In the genomic region with DNA sequence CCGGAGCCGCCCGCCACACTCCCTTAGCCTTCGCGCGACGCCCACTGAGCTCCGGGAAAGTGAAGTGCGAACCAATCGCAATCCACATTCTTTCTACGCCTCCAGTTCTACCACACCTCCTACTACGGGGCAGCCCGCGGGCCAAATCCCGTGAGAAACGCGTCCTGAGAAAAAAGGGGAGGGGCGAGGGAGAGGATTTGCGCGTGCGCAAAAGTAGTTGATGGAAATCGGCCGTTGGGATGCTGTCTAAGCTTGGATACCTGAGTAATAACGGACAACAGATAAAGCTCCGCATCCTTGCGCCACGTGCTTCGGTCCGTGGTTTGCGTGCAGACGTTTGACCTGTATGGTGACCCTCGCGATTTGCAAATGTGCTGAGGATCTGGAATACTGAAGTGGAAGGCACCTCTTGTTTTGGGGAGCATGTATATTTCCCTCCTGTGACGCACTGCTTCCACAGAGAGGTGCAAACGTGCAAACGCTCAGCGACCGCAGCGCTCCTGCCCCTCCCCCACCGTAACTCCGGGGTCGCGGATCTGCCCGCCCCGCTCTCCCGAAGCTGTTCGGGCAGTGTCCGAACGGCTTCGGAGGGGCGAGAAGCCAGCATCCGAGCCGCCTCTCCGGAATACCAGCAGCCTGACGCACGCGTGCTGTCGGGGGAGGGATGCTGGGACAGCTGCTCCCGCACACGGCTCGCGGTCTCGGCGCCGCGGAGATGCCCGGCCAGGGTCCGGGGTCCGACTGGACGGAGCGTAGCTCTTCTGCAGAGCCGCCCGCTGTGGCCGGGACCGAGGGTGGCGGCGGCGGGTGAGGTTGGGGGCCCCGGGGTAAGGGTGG, we compare ENCODE assay signal across 8 cellular contexts. TPM values are rescaled to one million over a fixed set of nuclear protein-coding genes. Genes with fewer than 3 reads are reported as not detected.
DNase-seq lines count a peak whose midpoint lies in the region; TF ChIP-seq lines count a peak whose summit lies in the region.

A gene with protein sequence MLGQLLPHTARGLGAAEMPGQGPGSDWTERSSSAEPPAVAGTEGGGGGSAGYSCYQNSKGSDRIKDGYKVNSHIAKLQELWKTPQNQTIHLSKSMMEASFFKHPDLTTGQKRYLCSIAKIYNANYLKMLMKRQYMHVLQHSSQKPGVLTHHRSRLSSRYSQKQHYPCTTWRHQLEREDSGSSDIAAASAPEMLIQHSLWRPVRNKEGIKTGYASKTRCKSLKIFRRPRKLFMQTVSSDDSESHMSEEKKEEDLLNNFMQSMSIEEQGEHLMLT (plus strand): TSS at position 634 of the 837 bp plus-strand sequence. CDS start 31 bp downstream, at position 665.
A gene (minus strand): TSS at position 46 of the 837 bp plus-strand sequence. CDS start 54 bp downstream, outside the sequence.

- H3K4me2 ChIP-seq in H9 (ENCODE audit: insufficient read depth, insufficient read length, low read length): peak within 1 kb of the TSS; percentile 95

- H3K36me3 ChIP-seq in MG63: peaks cover 12% of the 10 kb centered on the region

- H3K9me3 ChIP-seq in H9 (ENCODE audit: control insufficient read depth, low read depth, low read length) (no peaks in the 10 kb centered on the region), MG63 (no peaks in the 10 kb centered on the region)

- H2AFZ ChIP-seq in H9 (ENCODE audit: low read length): no peak within 1 kb of the TSS

- peak within 1 kb of the TSS; percentile 98 to 100 (median 100) for H3K27ac Mint-ChIP-seq in H9
- peak within 1 kb of the TSS; percentile 84 to 96 (median 95) for H3K27ac Mint-ChIP-seq in nephron
- peak within 1 kb of the TSS; percentile 100 for H3K27ac Mint-ChIP-seq in stimulated activated naive CD8-positive, alpha-beta T cell treated with anti-CD3 and anti-CD28 coated beads, Interleukin-15, Interleukin-2, amounts not matched to agents 100 ng/mL and 50 ng/mL, for 24 hours

- H3K4me3 ChIP-seq in MG63: peak within 1 kb of the TSS; percentile 87
- peak within 1 kb of the TSS; percentile 100 for H3K4me3 ChIP-seq in fibroblast of the aortic adventitia (ENCODE audit: low read depth, low read length)

- no peak within 1 kb of the TSS for H3T11ph ChIP-seq in H9 (ENCODE audit: low read length)

- no peaks in the 10 kb centered on the region for H3K79me1 ChIP-seq in H9 (ENCODE audit: insufficient read depth, low read depth, low read length, poor library complexity, severe bottlenecking)

- H4K91ac ChIP-seq in H9 (ENCODE audit: insufficient read length, low read depth, low read length): no peak within 1 kb of the TSS

- peaks cover 3% of the 10 kb centered on the region; the same call in 1 of the 2 replicates for H3K4me1 ChIP-seq in H9 (ENCODE audit: insufficient read depth, low read length)

- H3K56ac ChIP-seq in H9 (ENCODE audit: insufficient read length, low read depth, low read length): no peak within 1 kb of the TSS

- DNase-seq in ELR (ENCODE audit: low read depth): peak; percentile 99
- peak; percentile 98 for DNase-seq in H9
- DNase-seq in MG63: peak; percentile 96
- DNase-seq in SHP77 treated with DMSO at 0.1 percent for 48 hours (lab: John Stamatoyannopoulos, UW): peak; percentile 97
- peak; percentile 98 for DNase-seq in activated effector memory CD4-positive, alpha-beta T cell treated with anti-CD3 and anti-CD28 coated beads, Interleukin-2, amount 50 U/mL, for 16 hours
- DNase-seq in fibroblast of the aortic adventitia (ENCODE audit: low read depth): peak; percentile 98

- no peak within 1 kb of the TSS for H2BK12ac ChIP-seq in H9 (ENCODE audit: insufficient read length, low read depth, low read length)

- no peak within 1 kb of the TSS; the same call in 1 of the 2 replicates for H3K4ac ChIP-seq in H9 (ENCODE audit: low read depth, low read length)

- H3K36me3 Mint-ChIP-seq in H9 (ENCODE audit: insufficient read depth in 1 of 3, low read depth in 3 of 3): peaks cover 10 to 38% (median 26%) of the 10 kb centered on the region in 3 experiments
- peaks cover 6% of the 10 kb centered on the region for H3K36me3 Mint-ChIP-seq in nephron (ENCODE audit: low read depth)
- peaks cover 47% of the 10 kb centered on the region for H3K36me3 Mint-ChIP-seq in stimulated activated naive CD8-positive, alpha-beta T cell treated with anti-CD3 and anti-CD28 coated beads, Interleukin-15, Interleukin-2, amounts not matched to agents 100 ng/mL and 50 ng/mL, for 24 hours (ENCODE audit: low read depth)

- H2AK5ac ChIP-seq in H9 (ENCODE audit: insufficient read length, low read length): no peak within 1 kb of the TSS

- H3K79me2 ChIP-seq in H9 (ENCODE audit: insufficient read depth, low read length): peaks cover 12% of the 10 kb centered on the region; the same call in 1 of the 2 replicates

- WGBS in H9 (ENCODE audit: extremely low coverage, insufficient read length, low lambda C conversion rate): no CpG with 5 or more reads among the region's 79 CpGs

- H3K4me1 Mint-ChIP-seq in H9 (peaks cover 13 to 23% of the 10 kb centered on the region in 2 experiments), nephron (peaks cover 15% of the 10 kb centered on the region)
- peaks cover 52% of the 10 kb centered on the region for H3K4me1 Mint-ChIP-seq in stimulated activated naive CD8-positive, alpha-beta T cell treated with anti-CD3 and anti-CD28 coated beads, Interleukin-15, Interleukin-2, amounts not matched to agents 100 ng/mL and 50 ng/mL, for 24 hours (ENCODE audit: low read depth)

- no peak within 1 kb of the TSS for H4K8ac ChIP-seq in H9 (replicated peaks; ENCODE audit: insufficient read length, low read depth, low read length)

- H2BK15ac ChIP-seq in H9 (ENCODE audit: low read depth, low read length): no peak within 1 kb of the TSS

- peak within 1 kb of the TSS; percentile 83 for H3K9ac ChIP-seq in H9 (ENCODE audit: extremely low read depth, insufficient read length, low read length)

- H2BK20ac ChIP-seq in H9 (ENCODE audit: low read depth, low read length, poor library complexity, severe bottlenecking): no peak within 1 kb of the TSS

- no peaks in the 10 kb centered on the region for H4K20me1 ChIP-seq in H9 (ENCODE audit: control insufficient read depth, insufficient read depth, insufficient read length)

- peak within 1 kb of the TSS; percentile 70 for H2BK120ac ChIP-seq in H9 (ENCODE audit: low read depth, low read length, poor library complexity, severe bottlenecking)

- no peak within 1 kb of the TSS for H3K23ac ChIP-seq in H9 (ENCODE audit: insufficient read length, low read depth, low read length)

- TF ChIP-seq CTCF in H9 (conservative IDR thresholded peaks at IDR 0.05): no peak
- no peak for TF ChIP-seq CTCF in fibroblast of the aortic adventitia (IDR thresholded peaks at IDR 0.05; ENCODE audit: insufficient read depth, low read length)
- no peak for TF ChIP-seq CTCF in nephron (IDR thresholded peaks at IDR 0.05; ENCODE audit: unreplicated experiment in 3 of 3)

- peak within 1 kb of the TSS; percentile 84 for H3K18ac ChIP-seq in H9 (ENCODE audit: insufficient read length, low read depth, low read length)

- peak within 1 kb of the TSS; percentile 11 for H3K27ac ChIP-seq in H9 (ENCODE audit: insufficient read length, low read depth, low read length)

- H3K4me3 Mint-ChIP-seq in H9 (peak within 1 kb of the TSS; percentile 98 to 99), nephron (peak within 1 kb of the TSS; percentile 97 to 98 (median 98))
- peak within 1 kb of the TSS; percentile 97 for H3K4me3 Mint-ChIP-seq in stimulated activated naive CD8-positive, alpha-beta T cell treated with anti-CD3 and anti-CD28 coated beads, Interleukin-15, Interleukin-2, amounts not matched to agents 100 ng/mL and 50 ng/mL, for 24 hours

- peaks cover 3% of the 10 kb centered on the region for H3K23me2 ChIP-seq in H9 (ENCODE audit: insufficient read length, low read depth, low read length, poor library complexity, severe bottlenecking)

- no peaks in the 10 kb centered on the region for H3K27me3 Mint-ChIP-seq in H9 (ENCODE audit: low read depth)
- H3K27me3 Mint-ChIP-seq in nephron (ENCODE audit: low read depth): no peaks in the 10 kb centered on the region
- no peaks in the 10 kb centered on the region for H3K27me3 Mint-ChIP-seq in stimulated activated naive CD8-positive, alpha-beta T cell treated with anti-CD3 and anti-CD28 coated beads, Interleukin-15, Interleukin-2, amounts not matched to agents 100 ng/mL and 50 ng/mL, for 24 hours

- H3K14ac ChIP-seq in H9 (ENCODE audit: insufficient read depth, low read length): peak within 1 kb of the TSS; percentile 96

- H3K27me3 ChIP-seq in H9 (ENCODE audit: insufficient read depth, low read length): no peaks in the 10 kb centered on the region
- no peaks in the 10 kb centered on the region for H3K27me3 ChIP-seq in MG63

- H4K5ac ChIP-seq in H9 (ENCODE audit: insufficient read length, low read depth, low read length): no peak within 1 kb of the TSS

- H3K9me3 Mint-ChIP-seq in H9: peaks cover 0 to 6% of the 10 kb centered on the region in 2 experiments; a peak in 2 of 5 replicates
- H3K9me3 Mint-ChIP-seq in nephron: no peaks in the 10 kb centered on the region
- no peaks in the 10 kb centered on the region for H3K9me3 Mint-ChIP-seq in stimulated activated naive CD8-positive, alpha-beta T cell treated with anti-CD3 and anti-CD28 coated beads, Interleukin-15, Interleukin-2, amounts not matched to agents 100 ng/mL and 50 ng/mL, for 24 hours

- H2BK5ac ChIP-seq in H9 (ENCODE audit: insufficient read length, low read length): no peak within 1 kb of the TSS

RNA-seq across cellular contexts. Expression of the first gene that starts in this region (rescaled TPM):
- total RNA-seq in H9 (2021) (18.1 and 19.8 TPM in 2 replicates), fibroblast of the aortic adventitia (ENCODE audit: low replicate concordance) (16.4 and 17.4 TPM in 2 replicates)
- total RNA-seq in MG63 (2014; rRNA removed; shearing (Covaris generic); ENCODE audit: low replicate concordance): 24.7 and 43.7 TPM in 2 replicates

RNA-seq across cellular contexts. Expression of the second gene that starts in this region (rescaled TPM):
- total RNA-seq in H9 (2021) (45.3 and 47.6 TPM in 2 replicates), fibroblast of the aortic adventitia (ENCODE audit: low replicate concordance) (15.9 and 27.4 TPM in 2 replicates)
- 17.5 and 38.0 TPM in 2 replicates for total RNA-seq in MG63 (2014; rRNA removed; shearing (Covaris generic); ENCODE audit: low replicate concordance)

Comparison
In these comparisons a context has a peak if more than half of its experiments do, and no peak if none do; other contexts are left out.
1. Peak in every context shown above with its lines: DNase-seq, H3K4me3 ChIP-seq and H3K27ac ChIP-seq.